ENCODE assay signal across 2 cellular contexts in the genomic region with DNA sequence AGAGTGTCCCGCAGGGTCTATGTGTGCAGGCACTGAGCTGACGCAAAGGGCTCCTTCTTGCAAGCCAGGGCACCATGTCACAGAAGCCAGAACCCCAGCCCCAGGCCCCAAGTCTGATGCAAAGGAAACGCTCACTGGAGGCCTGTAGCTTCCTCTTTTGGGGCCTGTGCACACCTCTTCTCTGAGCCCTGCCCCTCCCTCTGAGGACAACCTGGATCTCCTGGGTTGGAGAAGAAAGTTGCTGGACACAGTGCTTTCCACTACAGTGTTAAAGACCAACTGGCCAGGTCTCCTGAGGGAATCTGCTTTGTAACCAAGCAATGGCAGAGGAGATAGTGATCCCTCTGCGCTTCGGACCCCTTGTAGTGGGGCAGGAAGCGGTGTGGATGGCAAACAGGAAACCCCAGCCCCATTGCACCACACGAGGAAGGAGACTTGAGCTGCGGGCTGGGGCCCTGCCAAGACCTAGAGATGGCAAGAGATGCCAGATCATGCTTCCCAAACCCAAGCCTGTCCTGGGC.
TF ChIP-seq lines count a peak whose summit lies in the region.

No MANE protein-coding gene starts in this region.

TF ChIP-seq in liver, 16 proteins besides CTCF, POLR2A, EP300 and RAD21 (continued from another document):
- TF ChIP-seq, protein P1, sequence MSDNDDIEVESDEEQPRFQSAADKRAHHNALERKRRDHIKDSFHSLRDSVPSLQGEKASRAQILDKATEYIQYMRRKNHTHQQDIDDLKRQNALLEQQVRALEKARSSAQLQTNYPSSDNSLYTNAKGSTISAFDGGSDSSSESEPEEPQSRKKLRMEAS (IDR thresholded peaks at IDR 0.05), result no peak
- TF ChIP-seq, protein P2, sequence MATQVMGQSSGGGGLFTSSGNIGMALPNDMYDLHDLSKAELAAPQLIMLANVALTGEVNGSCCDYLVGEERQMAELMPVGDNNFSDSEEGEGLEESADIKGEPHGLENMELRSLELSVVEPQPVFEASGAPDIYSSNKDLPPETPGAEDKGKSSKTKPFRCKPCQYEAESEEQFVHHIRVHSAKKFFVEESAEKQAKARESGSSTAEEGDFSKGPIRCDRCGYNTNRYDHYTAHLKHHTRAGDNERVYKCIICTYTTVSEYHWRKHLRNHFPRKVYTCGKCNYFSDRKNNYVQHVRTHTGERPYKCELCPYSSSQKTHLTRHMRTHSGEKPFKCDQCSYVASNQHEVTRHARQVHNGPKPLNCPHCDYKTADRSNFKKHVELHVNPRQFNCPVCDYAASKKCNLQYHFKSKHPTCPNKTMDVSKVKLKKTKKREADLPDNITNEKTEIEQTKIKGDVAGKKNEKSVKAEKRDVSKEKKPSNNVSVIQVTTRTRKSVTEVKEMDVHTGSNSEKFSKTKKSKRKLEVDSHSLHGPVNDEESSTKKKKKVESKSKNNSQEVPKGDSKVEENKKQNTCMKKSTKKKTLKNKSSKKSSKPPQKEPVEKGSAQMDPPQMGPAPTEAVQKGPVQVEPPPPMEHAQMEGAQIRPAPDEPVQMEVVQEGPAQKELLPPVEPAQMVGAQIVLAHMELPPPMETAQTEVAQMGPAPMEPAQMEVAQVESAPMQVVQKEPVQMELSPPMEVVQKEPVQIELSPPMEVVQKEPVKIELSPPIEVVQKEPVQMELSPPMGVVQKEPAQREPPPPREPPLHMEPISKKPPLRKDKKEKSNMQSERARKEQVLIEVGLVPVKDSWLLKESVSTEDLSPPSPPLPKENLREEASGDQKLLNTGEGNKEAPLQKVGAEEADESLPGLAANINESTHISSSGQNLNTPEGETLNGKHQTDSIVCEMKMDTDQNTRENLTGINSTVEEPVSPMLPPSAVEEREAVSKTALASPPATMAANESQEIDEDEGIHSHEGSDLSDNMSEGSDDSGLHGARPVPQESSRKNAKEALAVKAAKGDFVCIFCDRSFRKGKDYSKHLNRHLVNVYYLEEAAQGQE (IDR thresholded peaks at IDR 0.05), result no peak
- TF ChIP-seq RXRA (IDR thresholded peaks at IDR 0.05) (no peak), TAF1 (conservative IDR thresholded peaks at IDR 0.05) (no peak), JUND (IDR thresholded peaks at IDR 0.05) (no peak), EGR1 (IDR thresholded peaks at IDR 0.05; ENCODE audit: low read depth in 2 of 2) (no peak), YY1 (IDR thresholded peaks at IDR 0.05) (no peak), SP1 (IDR thresholded peaks at IDR 0.05) (no peak), NR2F2 (IDR thresholded peaks at IDR 0.05) (no peak), HNF4A (conservative IDR thresholded peaks at IDR 0.05) (no peak), HNF4G (IDR thresholded peaks at IDR 0.05) (no peak), FOXA1 (IDR thresholded peaks at IDR 0.05) (no peak), GABPA (IDR thresholded peaks at IDR 0.05 in 1 of 2, conservative IDR thresholded peaks at IDR 0.05 in 1 of 2) (no peak)
- TF ChIP-seq, protein P3, sequence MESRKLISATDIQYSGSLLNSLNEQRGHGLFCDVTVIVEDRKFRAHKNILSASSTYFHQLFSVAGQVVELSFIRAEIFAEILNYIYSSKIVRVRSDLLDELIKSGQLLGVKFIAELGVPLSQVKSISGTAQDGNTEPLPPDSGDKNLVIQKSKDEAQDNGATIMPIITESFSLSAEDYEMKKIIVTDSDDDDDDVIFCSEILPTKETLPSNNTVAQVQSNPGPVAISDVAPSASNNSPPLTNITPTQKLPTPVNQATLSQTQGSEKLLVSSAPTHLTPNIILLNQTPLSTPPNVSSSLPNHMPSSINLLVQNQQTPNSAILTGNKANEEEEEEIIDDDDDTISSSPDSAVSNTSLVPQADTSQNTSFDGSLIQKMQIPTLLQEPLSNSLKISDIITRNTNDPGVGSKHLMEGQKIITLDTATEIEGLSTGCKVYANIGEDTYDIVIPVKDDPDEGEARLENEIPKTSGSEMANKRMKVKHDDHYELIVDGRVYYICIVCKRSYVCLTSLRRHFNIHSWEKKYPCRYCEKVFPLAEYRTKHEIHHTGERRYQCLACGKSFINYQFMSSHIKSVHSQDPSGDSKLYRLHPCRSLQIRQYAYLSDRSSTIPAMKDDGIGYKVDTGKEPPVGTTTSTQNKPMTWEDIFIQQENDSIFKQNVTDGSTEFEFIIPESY (IDR thresholded peaks at IDR 0.05), result no peak
- TF ChIP-seq, protein P4, sequence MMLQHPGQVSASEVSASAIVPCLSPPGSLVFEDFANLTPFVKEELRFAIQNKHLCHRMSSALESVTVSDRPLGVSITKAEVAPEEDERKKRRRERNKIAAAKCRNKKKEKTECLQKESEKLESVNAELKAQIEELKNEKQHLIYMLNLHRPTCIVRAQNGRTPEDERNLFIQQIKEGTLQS (IDR thresholded peaks at IDR 0.05), result no peak

TF ChIP-seq in HepG2, 621 proteins besides CTCF, POLR2A, EP300 and RAD21:
- TF ChIP-seq, protein P5, sequence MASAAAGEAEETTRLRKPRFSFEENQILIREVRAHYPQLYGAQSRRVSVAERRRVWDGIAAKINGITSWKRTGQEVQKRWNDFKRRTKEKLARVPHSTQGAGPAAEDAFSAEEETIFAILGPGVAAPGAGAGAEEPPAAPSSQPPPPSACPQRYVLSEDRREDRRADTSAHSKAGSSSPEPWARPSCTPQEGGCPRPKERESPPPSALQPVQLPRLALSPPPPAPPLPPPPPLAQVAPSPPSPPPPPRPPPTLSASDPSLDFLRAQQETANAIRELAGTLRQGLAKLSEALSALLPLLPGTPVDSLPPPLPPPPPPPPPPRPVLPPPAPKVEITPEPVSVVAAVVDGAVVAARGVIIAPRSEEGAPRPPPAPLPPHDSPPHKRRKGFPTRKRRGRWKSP (CRISPR knock-in tag; IDR thresholded peaks at IDR 0.05), result no peak
- TF ChIP-seq ATAD3A (CRISPR knock-in tag; IDR thresholded peaks at IDR 0.05) (no peak), RBFOX2 (IDR thresholded peaks at IDR 0.05; ENCODE audit: low read depth, low read length) (no peak), HCFC1 (IDR thresholded peaks at IDR 0.05; ENCODE audit: low read depth, low read length) (no peak), ARNT (IDR thresholded peaks at IDR 0.05) (no peak), ZNF547 (CRISPR knock-in tag; IDR thresholded peaks at IDR 0.05) (no peak), RXRB (CRISPR knock-in tag; IDR thresholded peaks at IDR 0.05; ENCODE audit: borderline replicate concordance) (no peak)
